Comparison of ENCODE assay signal across 16 cellular contexts in genomic region chr1:229886636-229887035, GRCh38.
DNase-seq lines count a peak whose midpoint lies in the region; ATAC-seq and TF ChIP-seq lines count a peak whose summit lies in the region.
"Had no signal": no experiment of that assay in that cellular context is flagged by ENCODE, and none has a peak within 500 bp of the region (broad histone marks: within the 10 kb centered on the region; RNA-seq: fewer than 3 reads in every experiment).

No MANE protein-coding gene starts in this region.

- TF ChIP-seq POLR2A in heart left ventricle (IDR thresholded peaks at IDR 0.05): no peak

- no peaks in the 10 kb centered on the region for H3K9me2 ChIP-seq in SK-N-SH

- WGBS in heart left ventricle, 4 donors: 82 to 92% (median 85%) methylated on average over 6 to 8 of the region's 8 CpGs
- 0% methylated on average over 5 of the region's 8 CpGs for WGBS in SK-N-SH (ENCODE audit: low lambda C conversion rate)

- peak overlapping the region in 8 of 12 donors; percentile 16 to 89 (median 73) for H3K27ac ChIP-seq in heart left ventricle
- H3K27ac ChIP-seq in colonic mucosa: no peak overlapping the region
- H3K27ac ChIP-seq in stomach smooth muscle (ENCODE audit: low read length): peak overlapping the region; percentile 84
- no peak overlapping the region for H3K27ac ChIP-seq in SK-N-SH (ENCODE audit: low read depth in 2 of 2, low read length in 1 of 2)
- H3K27ac ChIP-seq: BLaER1 treated with 17β-estradiol and CSF1 and Interleukin-3, amounts not matched to agents 10 nM and 100 nM had no signal

- H3K4me1 Mint-ChIP-seq in osteocyte (ENCODE audit: unreplicated experiment): peaks cover 2% of the 10 kb centered on the region
- H3K4me1 Mint-ChIP-seq: CD8-positive, alpha-beta memory T cell had no signal

- no peaks in the 10 kb centered on the region for H3K9me3 Mint-ChIP-seq in osteocyte (ENCODE audit: unreplicated experiment)
- H3K9me3 Mint-ChIP-seq: CD8-positive, alpha-beta memory T cell; HFFc6 had no signal

- no peaks in the 10 kb centered on the region for H3F3A ChIP-seq in SK-N-SH (replicated peaks; ENCODE audit: insufficient read depth)

- TF ChIP-seq CTCF in heart left ventricle (IDR thresholded peaks at IDR 0.05) (no peak), colonic mucosa (IDR thresholded peaks at IDR 0.05) (no peak), osteocyte (IDR thresholded peaks at IDR 0.05) (no peak), SK-N-SH (IDR thresholded peaks at IDR 0.05) (no peak)

- H3K4me2 ChIP-seq in SK-N-SH: no peak overlapping the region
- H3K4me2 ChIP-seq: BLaER1 treated with 17β-estradiol and CSF1 and Interleukin-3, amounts not matched to agents 10 nM and 100 nM had no signal

- TF ChIP-seq RAD21 in SK-N-SH (IDR thresholded peaks at IDR 0.05; ENCODE audit: low read length): no peak

- DNase-seq in heart left ventricle (no peak), cardiac septum (ENCODE audit: low spot score) (no peak), colonic mucosa (peak; percentile 8), osteocyte (ENCODE audit: extremely low spot score, unreplicated experiment) (peak; percentile 44), NCI-H345 treated with DMSO at 0.1 percent for 48 hours (lab: John Stamatoyannopoulos, UW; ENCODE audit: unreplicated experiment) (no peak), SK-N-SH (no peak)
- no peak for DNase-seq in stimulated activated naive CD8-positive, alpha-beta T cell treated with anti-CD3 and anti-CD28 coated beads, Interleukin-15, Interleukin-2, amounts not matched to agents 100 U/mL and 50 U/mL, for 24 hours
- DNase-seq: CD8-positive, alpha-beta memory T cell; KG1; NCI-H1105 treated with DMSO at 0.1 percent for 48 hours; NCI-H510A treated with DMSO at 0.1 percent for 48 hours; NCI-H82; OCI-M1 had no signal

- H3K4me3 Mint-ChIP-seq in osteocyte (ENCODE audit: unreplicated experiment): no peak overlapping the region
- H3K4me3 Mint-ChIP-seq: CD8-positive, alpha-beta memory T cell; HFFc6 had no signal

- H3K36me3 ChIP-seq in heart left ventricle (no peaks in the 10 kb centered on the region), colonic mucosa (no peaks in the 10 kb centered on the region), stomach smooth muscle (ENCODE audit: control insufficient read depth in 2 of 2, insufficient read depth in 2 of 2, low read length in 2 of 2) (no peaks in the 10 kb centered on the region), SK-N-SH (replicated peaks in 1 of 2; ENCODE audit: control insufficient read depth in 1 of 2, insufficient read depth in 2 of 2, low read length in 1 of 2) (no peaks in the 10 kb centered on the region)
- H3K36me3 ChIP-seq: BLaER1 treated with 17β-estradiol and CSF1 and Interleukin-3, amounts not matched to agents 10 nM and 100 nM had no signal

- CTCF ChIA-PET in SK-N-SH (lab: Yijun Ruan, JAX): no interaction called here

- TF ChIP-seq EP300 in SK-N-SH (IDR thresholded peaks at IDR 0.05; ENCODE audit: borderline replicate concordance in 1 of 2, low read depth in 1 of 2, low read length in 1 of 2): no peak

- no peak overlapping the region for H3K9ac ChIP-seq in colonic mucosa (ENCODE audit: low read depth in 2 of 2, low read length in 2 of 2)
- no peak overlapping the region for H3K9ac ChIP-seq in stomach smooth muscle (ENCODE audit: low read length in 2 of 2)
- H3K9ac ChIP-seq in SK-N-SH: no peak overlapping the region
- H3K9ac ChIP-seq: BLaER1 treated with 17β-estradiol and CSF1 and Interleukin-3, amounts not matched to agents 10 nM and 100 nM had no signal

- H3K9me3 ChIP-seq in heart left ventricle: peaks cover 0 to 10% (median 0%) of the 10 kb centered on the region in 12 donors
- no peaks in the 10 kb centered on the region for H3K9me3 ChIP-seq in colonic mucosa
- no peaks in the 10 kb centered on the region for H3K9me3 ChIP-seq in stomach smooth muscle (ENCODE audit: control insufficient read depth in 2 of 2, low read length in 2 of 2)
- H3K9me3 ChIP-seq in SK-N-SH: no peaks in the 10 kb centered on the region

- ATAC-seq in heart left ventricle: no peak
- ATAC-seq in stimulated activated naive CD8-positive, alpha-beta T cell treated with anti-CD3 and anti-CD28 coated beads, Interleukin-15, Interleukin-2, amounts not matched to agents 100 U/mL and 50 U/mL, for 24 hours: no peak

- no peaks in the 10 kb centered on the region for H3K79me2 ChIP-seq in SK-N-SH (ENCODE audit: insufficient read depth)

- H3K27me3 ChIP-seq in heart left ventricle: no peaks in the 10 kb centered on the region
- H3K27me3 ChIP-seq in colonic mucosa: no peaks in the 10 kb centered on the region
- no peaks in the 10 kb centered on the region for H3K27me3 ChIP-seq in stomach smooth muscle (ENCODE audit: control insufficient read depth in 1 of 2, insufficient read depth in 2 of 2, low read length in 2 of 2)
- no peaks in the 10 kb centered on the region for H3K27me3 ChIP-seq in SK-N-SH (ENCODE audit: insufficient read depth)
- H3K27me3 ChIP-seq: BLaER1 treated with 17β-estradiol and CSF1 and Interleukin-3, amounts not matched to agents 10 nM and 100 nM had no signal

- POLR2A ChIA-PET in SK-N-SH (lab: Yijun Ruan, JAX): no interaction called here

- no peak overlapping the region for H3K27ac Mint-ChIP-seq in osteocyte (ENCODE audit: unreplicated experiment)
- H3K27ac Mint-ChIP-seq: CD8-positive, alpha-beta memory T cell; HFFc6 had no signal

- H4K20me1 ChIP-seq in SK-N-SH (ENCODE audit: insufficient read depth): no peaks in the 10 kb centered on the region
- H4K20me1 ChIP-seq: BLaER1 treated with 17β-estradiol and CSF1 and Interleukin-3, amounts not matched to agents 10 nM and 100 nM had no signal

- no peak overlapping the region for H2AFZ ChIP-seq in SK-N-SH (ENCODE audit: low read depth)

- no peaks in the 10 kb centered on the region for H3K36me3 Mint-ChIP-seq in osteocyte (ENCODE audit: unreplicated experiment)
- H3K36me3 Mint-ChIP-seq: CD8-positive, alpha-beta memory T cell had no signal

- H3K27me3 Mint-ChIP-seq in osteocyte (ENCODE audit: unreplicated experiment): peaks cover 18% of the 10 kb centered on the region

- H3K4me1 ChIP-seq in heart left ventricle (peaks cover 0 to 22% (median 7%) of the 10 kb centered on the region in 12 donors), colonic mucosa (no peaks in the 10 kb centered on the region), stomach smooth muscle (ENCODE audit: control insufficient read depth, insufficient read depth, low read length) (peaks cover 53% of the 10 kb centered on the region), SK-N-SH (ENCODE audit: control insufficient read depth in 1 of 2, insufficient read depth in 2 of 2, low read depth in 1 of 2, low read length in 1 of 2) (peaks cover 0 to 17% of the 10 kb centered on the region in 2 experiments; a peak in 1 of 4 replicates)

- intact Hi-C loops in heart left ventricle (cut with DNase I) (loop anchor here in 2 of 10 donors (1.0 kb wide), 1 partner anchor 22 kb away; no protein-coding TSS in a partner anchor), cardiac septum (cut with DNase I) (no loop called here), colonic mucosa (cut with DNase I) (no loop called here)

- H3K4me3 ChIP-seq in heart left ventricle: no peak overlapping the region
- H3K4me3 ChIP-seq in colonic mucosa: no peak overlapping the region
- no peak overlapping the region for H3K4me3 ChIP-seq in stomach smooth muscle (ENCODE audit: low read length in 2 of 2)
- no peak overlapping the region for H3K4me3 ChIP-seq in SK-N-SH (ENCODE audit: low read depth in 2 of 2, low read length in 1 of 2)
- H3K4me3 ChIP-seq: BLaER1 treated with 17β-estradiol and CSF1 and Interleukin-3, amounts not matched to agents 10 nM and 100 nM had no signal

TF ChIP-seq in SK-N-SH, 30 proteins besides CTCF, POLR2A, EP300 and RAD21 (continues in another document):
- TF ChIP-seq RCOR1 (IDR thresholded peaks at IDR 0.05; ENCODE audit: low read length) (no peak), YY1 (IDR thresholded peaks at IDR 0.05; ENCODE audit: low read depth) (no peak), IRF3 (IDR thresholded peaks at IDR 0.05; ENCODE audit: low read depth, low read length) (no peak), SIN3A (IDR thresholded peaks at IDR 0.05; ENCODE audit: borderline replicate concordance, low read depth, low read length) (no peak), GATA2 (CRISPR knock-in tag; IDR thresholded peaks at IDR 0.05) (no peak), FOSL2 (IDR thresholded peaks at IDR 0.05; ENCODE audit: borderline replicate concordance, low read depth) (no peak), REST (IDR thresholded peaks at IDR 0.05; ENCODE audit: low read depth, low read length) (no peak), NRF1 (IDR thresholded peaks at IDR 0.05; ENCODE audit: low read depth, low read length) (no peak)

Comparison
In these comparisons a context has a peak if more than half of its experiments do, and no peak if none do; other contexts are left out.
1. DNase-seq: peak in colonic mucosa (single experiment) and osteocyte (single experiment); none in heart left ventricle (0 of 5), cardiac septum (single experiment), stimulated activated naive CD8-positive, alpha-beta T cell treated with anti-CD3 and anti-CD28 coated beads, Interleukin-15, Interleukin-2, amounts not matched to agents 100 U/mL and 50 U/mL, for 24 hours (single experiment), NCI-H345 treated with DMSO at 0.1 percent for 48 hours (single experiment) and SK-N-SH (single experiment).
2. H3K27ac ChIP-seq: peak in heart left ventricle (8 of 12) and stomach smooth muscle (single experiment); none in colonic mucosa (single experiment) and SK-N-SH (0 of 2).